Comparison of ENCODE assay signal across 8 cellular contexts in the genomic region with DNA sequence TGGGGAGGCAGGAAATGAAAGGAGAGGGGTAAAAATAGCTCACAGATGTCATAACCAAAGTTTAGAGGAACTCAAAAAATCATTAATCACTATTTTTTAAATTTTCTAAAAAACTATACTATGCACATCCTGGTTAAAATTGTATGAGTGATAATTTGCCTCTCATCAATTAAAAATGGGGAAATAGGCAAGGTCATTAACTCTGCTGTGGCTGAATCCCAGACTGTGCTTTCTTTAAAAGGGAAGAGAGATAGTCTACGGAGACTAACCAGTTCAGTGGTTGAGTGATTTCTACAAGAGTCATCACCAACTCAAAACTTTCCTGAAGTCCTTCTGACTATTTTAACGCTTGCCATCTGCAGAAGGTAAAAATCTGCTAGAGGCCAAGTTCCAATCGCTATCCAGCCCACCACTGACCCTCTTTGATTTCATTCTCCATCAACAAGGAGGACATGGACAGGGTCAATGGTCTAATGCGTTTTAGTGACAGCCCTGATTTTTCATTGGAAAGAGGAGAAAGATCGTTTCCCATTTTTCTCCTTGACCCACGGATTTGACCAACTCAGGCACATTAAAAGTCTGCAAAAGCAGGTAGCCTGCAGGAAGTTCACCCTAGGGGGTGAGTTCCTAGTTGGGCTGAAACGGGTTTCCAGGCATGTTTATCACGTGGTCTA. TPM values are rescaled to one million over a fixed set of nuclear protein-coding genes. Genes with fewer than 3 reads are reported as not detected.
DNase-seq lines count a peak whose midpoint lies in the region; ATAC-seq and TF ChIP-seq lines count a peak whose summit lies in the region.

No MANE protein-coding gene starts in this region.

- in situ Hi-C loops in SK-MEL-5 (cut with HindIII; ENCODE audit: low pct_unique_long_range_greater_than_20kb, low sequenced_read_pairs) (no loop called here), G401 (cut with HindIII; ENCODE audit: low sequenced_read_pairs) (no loop called here)

- ATAC-seq in GM18909 (IDR thresholded peaks at IDR 0.05; ENCODE audit: poor library complexity, unreplicated experiment) (peak; percentile 30), HG03103 (IDR thresholded peaks at IDR 0.05; ENCODE audit: low read depth, unreplicated experiment) (peak; percentile 7)

- H3K27me3 ChIP-seq in parathyroid adenoma (ENCODE audit: control insufficient read depth, insufficient read depth, low read length): no peaks in the 10 kb centered on the region

- H3K27ac ChIP-seq in parathyroid adenoma: peak overlapping the region; percentile 89

- H3K4me3 ChIP-seq in fibroblast of the aortic adventitia (ENCODE audit: low read depth, low read length) (peak overlapping the region; percentile 83), parathyroid adenoma (ENCODE audit: low read depth, low read length) (peak overlapping the region; percentile 90)

- DNase-seq in AG08396 (ENCODE audit: low spot score): peak; percentile 25
- peak; percentile 6 for DNase-seq in SK-MEL-5 (ENCODE audit: low read depth, low spot score)
- DNase-seq in fibroblast of the aortic adventitia (ENCODE audit: low read depth): no peak
- DNase-seq in NCI-H2227 treated with DMSO at 0.1 percent for 48 hours (lab: John Stamatoyannopoulos, UW): no peak
- no peak for DNase-seq in G401 (ENCODE audit: low spot score)

- H2AFZ ChIP-seq in parathyroid adenoma: peak overlapping the region; percentile 100

- peaks cover 12% of the 10 kb centered on the region for H3K4me1 ChIP-seq in parathyroid adenoma

- H3K79me2 ChIP-seq in parathyroid adenoma: peaks cover 7% of the 10 kb centered on the region

- peak overlapping the region; percentile 79 for H3K9ac ChIP-seq in parathyroid adenoma

- H3K9me3 ChIP-seq in parathyroid adenoma (ENCODE audit: control insufficient read depth, low read length): no peaks in the 10 kb centered on the region

- no peaks in the 10 kb centered on the region for H3K36me3 ChIP-seq in parathyroid adenoma (ENCODE audit: control insufficient read depth, insufficient read depth, low read length)

- H3K4me2 ChIP-seq in parathyroid adenoma (ENCODE audit: low read length): peak overlapping the region; percentile 99

- TF ChIP-seq CTCF in fibroblast of the aortic adventitia (IDR thresholded peaks at IDR 0.05; ENCODE audit: insufficient read depth, low read length): no peak
- no peak for TF ChIP-seq CTCF in parathyroid adenoma (IDR thresholded peaks at IDR 0.05)

RNA-seq across cellular contexts. Expression of gene SUCLG2, which starts 0.8 kb away (rescaled TPM):
- 36.6 and 39.3 TPM in 2 replicates for total RNA-seq in SK-MEL-5 (2014; rRNA removed; shearing (Covaris generic))
- polyA plus RNA-seq in SK-MEL-5 (2015; cell fraction: cytosol; rRNA removed): 32.9 and 47.5 TPM in 2 replicates
- 15.5 and 17.4 TPM in 2 replicates for polyA plus RNA-seq in SK-MEL-5 (2015; cell fraction: nucleus; rRNA removed)
- 37.2 and 73.9 TPM in 2 replicates for total RNA-seq in fibroblast of the aortic adventitia (ENCODE audit: low replicate concordance)
- total RNA-seq in G401 (2014; rRNA removed; shearing (Covaris generic)): 74.4 and 104 TPM in 2 replicates

Comparison
In these comparisons a context has a peak if more than half of its experiments do, and no peak if none do; other contexts are left out.
1. DNase-seq: peak in AG08396 (single experiment) and SK-MEL-5 (single experiment); none in fibroblast of the aortic adventitia (single experiment), NCI-H2227 treated with DMSO at 0.1 percent for 48 hours (single experiment) and G401 (single experiment).